1 cellular context compared by ENCODE assay signal in the genomic region with DNA sequence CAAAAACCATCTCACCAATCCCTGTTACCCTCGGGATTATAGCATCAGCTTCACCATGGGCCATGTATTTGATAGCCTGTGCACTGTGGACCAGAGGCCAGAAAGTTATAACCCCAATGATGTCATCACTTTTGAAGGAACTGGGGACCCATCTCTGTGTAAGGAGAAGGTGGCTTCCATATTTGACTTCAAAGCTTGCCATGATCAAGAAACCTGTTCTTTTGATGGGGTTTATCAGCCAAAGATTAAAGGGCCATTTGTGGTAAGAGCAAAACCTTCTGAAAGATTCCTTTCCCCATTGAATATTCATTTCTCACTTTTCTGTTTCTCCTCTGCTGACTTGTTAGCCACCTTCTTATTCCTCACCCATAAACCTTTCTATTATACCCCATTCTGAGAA.
TF ChIP-seq lines count a peak whose summit lies in the region.

No MANE protein-coding gene starts in this region.

TF ChIP-seq in K562, 482 proteins besides CTCF, POLR2A, EP300 and RAD21:
- TF ChIP-seq IFI16 (CRISPR knock-in tag; IDR thresholded peaks at IDR 0.05) = no peak
- no peak for TF ChIP-seq LEF1 (IDR thresholded peaks at IDR 0.05)
- TF ChIP-seq SAFB (IDR thresholded peaks at IDR 0.05; ENCODE audit: borderline replicate concordance, low read depth, low read length) = no peak
- no peak for TF ChIP-seq CBFB (CRISPR knock-in tag; IDR thresholded peaks at IDR 0.05)
- TF ChIP-seq, protein P1, sequence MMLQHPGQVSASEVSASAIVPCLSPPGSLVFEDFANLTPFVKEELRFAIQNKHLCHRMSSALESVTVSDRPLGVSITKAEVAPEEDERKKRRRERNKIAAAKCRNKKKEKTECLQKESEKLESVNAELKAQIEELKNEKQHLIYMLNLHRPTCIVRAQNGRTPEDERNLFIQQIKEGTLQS (IDR thresholded peaks at IDR 0.05) = peak; percentile 38; the same call in 1 of the 2 replicates
- TF ChIP-seq, protein P1 (CRISPR knock-in tag; conservative IDR thresholded peaks at IDR 0.05) = no peak
